14 cellular contexts compared by ENCODE assay signal in the genomic region with DNA sequence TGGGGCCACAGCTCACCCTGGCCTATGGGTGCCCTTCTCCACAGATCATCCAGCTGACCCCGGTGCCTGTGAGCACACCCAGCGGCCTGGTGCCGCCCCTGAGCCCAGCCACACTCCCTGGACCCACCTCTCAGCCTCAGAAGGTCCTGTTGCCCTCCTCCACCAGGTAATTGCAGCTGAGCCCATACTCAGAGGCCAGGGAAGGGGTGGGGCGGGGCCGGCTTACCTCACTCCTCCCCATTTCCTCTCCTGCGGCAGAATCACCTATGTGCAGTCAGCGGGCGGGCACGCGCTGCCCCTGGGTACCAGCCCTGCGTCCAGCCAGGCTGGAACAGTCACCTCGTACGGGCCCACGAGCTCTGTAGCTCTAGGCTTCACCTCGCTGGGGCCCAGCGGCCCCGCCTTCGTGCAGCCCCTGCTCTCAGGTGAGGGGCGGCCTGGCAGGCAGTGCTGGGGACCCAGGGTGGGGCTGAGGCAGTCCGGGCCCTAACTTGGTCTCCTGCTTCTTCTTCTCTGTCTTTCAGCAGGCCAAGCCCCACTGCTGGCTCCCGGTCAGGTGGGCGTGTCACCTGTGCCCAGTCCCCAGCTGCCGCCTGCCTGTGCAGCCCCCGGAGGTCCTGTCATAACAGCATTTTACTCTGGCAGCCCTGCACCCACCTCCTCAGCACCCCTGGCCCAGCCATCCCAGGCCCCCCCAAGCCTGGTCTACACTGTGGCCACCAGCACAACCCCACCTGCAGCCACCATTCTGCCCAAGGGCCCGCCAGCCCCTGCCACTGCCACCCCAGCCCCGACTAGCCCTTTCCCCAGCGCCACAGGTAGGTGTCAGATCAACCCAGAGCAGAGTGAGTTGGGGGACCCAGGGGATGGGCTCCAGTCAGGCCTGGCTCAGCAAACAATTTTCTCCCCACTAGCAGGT. TPM values are rescaled to one million over a fixed set of nuclear protein-coding genes. Genes with fewer than 3 reads are reported as not detected.
DNase-seq lines count a peak whose midpoint lies in the region; ATAC-seq and TF ChIP-seq lines count a peak whose summit lies in the region.
"Had no signal": no experiment of that assay in that cellular context is flagged by ENCODE, and none has a peak within 500 bp of the region (broad histone marks: within the 10 kb centered on the region; RNA-seq: fewer than 3 reads in every experiment).

No MANE protein-coding gene starts in this region.

- H3K27ac ChIP-seq in colonic mucosa = no peak overlapping the region
- H3K27ac ChIP-seq: brain microvascular endothelial cell, upper lobe of left lung had no signal

- H3K4me3 Mint-ChIP-seq in activated CD8-positive, alpha-beta T cell treated with anti-CD3 and anti-CD28 coated beads for 36 hours = no peak overlapping the region
- no peak overlapping the region for H3K4me3 Mint-ChIP-seq in activated CD8-positive, alpha-beta T cell treated with anti-CD3 and anti-CD28 coated beads, Interleukin-2, amount 10 ng/mL, durations not matched to agents 7 days and 5 days
- H3K4me3 Mint-ChIP-seq in osteocyte (ENCODE audit: unreplicated experiment) (no peak overlapping the region), HFFc6 (no peak overlapping the region)
- H3K4me3 Mint-ChIP-seq: CD4-positive, CD25-positive, alpha-beta regulatory T cell had no signal

- POLR2A ChIA-PET in activated CD8-positive, alpha-beta T cell treated with anti-CD3 and anti-CD28 coated beads for 36 hours (lab: Charles Lee) = interaction anchor here (1.9 kb wide), 1 partner anchor 181 kb away, joined by 4 read pairs; no protein-coding TSS in a partner anchor
- POLR2A ChIA-PET in activated CD8-positive, alpha-beta T cell treated with anti-CD3 and anti-CD28 coated beads, Interleukin-2, amount 10 ng/mL, durations not matched to agents 7 days and 5 days (lab: Charles Lee) = no interaction called here

- H3K36me3 ChIP-seq in colonic mucosa = peaks cover 14% of the 10 kb centered on the region

- DNase-seq in activated CD8-positive, alpha-beta T cell treated with anti-CD3 and anti-CD28 coated beads for 36 hours = no peak
- no peak for DNase-seq in activated CD8-positive, alpha-beta T cell treated with anti-CD3 and anti-CD28 coated beads, Interleukin-2, amount 10 ng/mL, durations not matched to agents 7 days and 5 days
- peak; percentile 66 for DNase-seq in colonic mucosa
- peak; percentile 84 for DNase-seq in osteocyte (ENCODE audit: extremely low spot score, unreplicated experiment)
- no peak for DNase-seq in HFFc6
- DNase-seq: brain microvascular endothelial cell; CD4-positive, CD25-positive, alpha-beta regulatory T cell; DND-41; hippocampal formation; NCI-H69; PC-3; small intestine had no signal

- H3K4me1 ChIP-seq in colonic mucosa = no peaks in the 10 kb centered on the region
- H3K4me1 ChIP-seq: upper lobe of left lung had no signal

- no peaks in the 10 kb centered on the region for H3K27me3 Mint-ChIP-seq in activated CD8-positive, alpha-beta T cell treated with anti-CD3 and anti-CD28 coated beads for 36 hours
- no peaks in the 10 kb centered on the region for H3K27me3 Mint-ChIP-seq in activated CD8-positive, alpha-beta T cell treated with anti-CD3 and anti-CD28 coated beads, Interleukin-2, amount 10 ng/mL, durations not matched to agents 7 days and 5 days (ENCODE audit: low read depth)
- H3K27me3 Mint-ChIP-seq in osteocyte (ENCODE audit: unreplicated experiment) (no peaks in the 10 kb centered on the region), HFFc6 (ENCODE audit: insufficient read depth) (peaks cover 2% of the 10 kb centered on the region)
- H3K27me3 Mint-ChIP-seq: CD4-positive, CD25-positive, alpha-beta regulatory T cell had no signal

- H3K9me3 ChIP-seq in colonic mucosa = no peaks in the 10 kb centered on the region
- H3K9me3 ChIP-seq: upper lobe of left lung had no signal

- no peaks in the 10 kb centered on the region for H3K9me3 Mint-ChIP-seq in activated CD8-positive, alpha-beta T cell treated with anti-CD3 and anti-CD28 coated beads for 36 hours
- H3K9me3 Mint-ChIP-seq in activated CD8-positive, alpha-beta T cell treated with anti-CD3 and anti-CD28 coated beads, Interleukin-2, amount 10 ng/mL, durations not matched to agents 7 days and 5 days (ENCODE audit: insufficient read depth) = no peaks in the 10 kb centered on the region
- H3K9me3 Mint-ChIP-seq in osteocyte (ENCODE audit: unreplicated experiment) (no peaks in the 10 kb centered on the region), HFFc6 (no peaks in the 10 kb centered on the region)
- H3K9me3 Mint-ChIP-seq: CD4-positive, CD25-positive, alpha-beta regulatory T cell had no signal

- H3K4me3 ChIP-seq in colonic mucosa = no peak overlapping the region
- H3K4me3 ChIP-seq: upper lobe of left lung had no signal

- CTCF ChIA-PET in activated CD8-positive, alpha-beta T cell treated with anti-CD3 and anti-CD28 coated beads for 36 hours (lab: Charles Lee) = interaction anchor here (1.0 to 1.2 kb wide), 2 partner anchors 24 to 40 kb away, joined by 3 read pairs; no protein-coding TSS in a partner anchor
- CTCF ChIA-PET in activated CD8-positive, alpha-beta T cell treated with anti-CD3 and anti-CD28 coated beads, Interleukin-2, amount 10 ng/mL, durations not matched to agents 7 days and 5 days (lab: Charles Lee) = interaction anchor here (2.5 kb wide), 1 partner anchor 184 kb away, joined by 7 read pairs; no protein-coding TSS in a partner anchor

- no peak for TF ChIP-seq CTCF in activated CD8-positive, alpha-beta T cell treated with anti-CD3 and anti-CD28 coated beads for 36 hours (IDR thresholded peaks at IDR 0.05)
- no peak for TF ChIP-seq CTCF in colonic mucosa (IDR thresholded peaks at IDR 0.05)
- TF ChIP-seq CTCF in osteocyte (IDR thresholded peaks at IDR 0.05) = no peak
- TF ChIP-seq CTCF in HFFc6 (IDR thresholded peaks at IDR 0.05) = no peak

- no peak for ATAC-seq in activated CD8-positive, alpha-beta T cell treated with anti-CD3 and anti-CD28 coated beads for 36 hours
- no peak for ATAC-seq in activated CD8-positive, alpha-beta T cell treated with anti-CD3 and anti-CD28 coated beads, Interleukin-2, amount 10 ng/mL, durations not matched to agents 7 days and 5 days
- no peak for ATAC-seq in GM21447 (IDR thresholded peaks at IDR 0.05; ENCODE audit: unreplicated experiment)
- ATAC-seq: PC-3 had no signal

- peak overlapping the region; percentile 55 for H3K27ac Mint-ChIP-seq in activated CD8-positive, alpha-beta T cell treated with anti-CD3 and anti-CD28 coated beads for 36 hours
- no peak overlapping the region for H3K27ac Mint-ChIP-seq in activated CD8-positive, alpha-beta T cell treated with anti-CD3 and anti-CD28 coated beads, Interleukin-2, amount 10 ng/mL, durations not matched to agents 7 days and 5 days
- H3K27ac Mint-ChIP-seq in osteocyte (ENCODE audit: unreplicated experiment) (no peak overlapping the region), HFFc6 (no peak overlapping the region)

- no peaks in the 10 kb centered on the region for H3K27me3 ChIP-seq in colonic mucosa
- H3K27me3 ChIP-seq: brain microvascular endothelial cell, upper lobe of left lung had no signal

- H3K4me1 Mint-ChIP-seq in activated CD8-positive, alpha-beta T cell treated with anti-CD3 and anti-CD28 coated beads for 36 hours (ENCODE audit: low read depth) = peaks cover 6% of the 10 kb centered on the region
- H3K4me1 Mint-ChIP-seq in activated CD8-positive, alpha-beta T cell treated with anti-CD3 and anti-CD28 coated beads, Interleukin-2, amount 10 ng/mL, durations not matched to agents 7 days and 5 days (ENCODE audit: low read depth) = peaks cover 8% of the 10 kb centered on the region
- peaks cover 1% of the 10 kb centered on the region for H3K4me1 Mint-ChIP-seq in osteocyte (ENCODE audit: unreplicated experiment)
- no peaks in the 10 kb centered on the region for H3K4me1 Mint-ChIP-seq in HFFc6 (ENCODE audit: low read depth)

- peaks cover 24% of the 10 kb centered on the region for H3K36me3 Mint-ChIP-seq in activated CD8-positive, alpha-beta T cell treated with anti-CD3 and anti-CD28 coated beads for 36 hours (ENCODE audit: low read depth)
- peaks cover 40% of the 10 kb centered on the region for H3K36me3 Mint-ChIP-seq in activated CD8-positive, alpha-beta T cell treated with anti-CD3 and anti-CD28 coated beads, Interleukin-2, amount 10 ng/mL, durations not matched to agents 7 days and 5 days (ENCODE audit: low read depth)
- H3K36me3 Mint-ChIP-seq in osteocyte (ENCODE audit: unreplicated experiment) (peaks cover 29% of the 10 kb centered on the region), HFFc6 (ENCODE audit: low read depth) (peaks cover 10% of the 10 kb centered on the region; the same call in 1 of the 2 replicates)

- H3K9ac ChIP-seq in colonic mucosa (ENCODE audit: low read depth in 2 of 2, low read length in 2 of 2) = peak overlapping the region; percentile 15 to 16

- intact Hi-C loops in activated CD8-positive, alpha-beta T cell treated with anti-CD3 and anti-CD28 coated beads for 36 hours (cut with micrococcal nuclease) = no loop called here
- intact Hi-C loops in colonic mucosa (cut with DNase I) = no loop called here

RNA-seq across cellular contexts. Expression of gene PRR19, which starts 9.6 kb away (rescaled TPM):
- under 1 TPM; 0.38 to 0.49 TPM for total RNA-seq in activated CD8-positive, alpha-beta T cell treated with anti-CD3 and anti-CD28 coated beads for 36 hours
- total RNA-seq in activated CD8-positive, alpha-beta T cell treated with anti-CD3 and anti-CD28 coated beads, Interleukin-2, amount 10 ng/mL, durations not matched to agents 7 days and 5 days = under 1 TPM; 0.44 to 0.55 TPM
- total RNA-seq in colonic mucosa (1 to 10 TPM in 1 of 2 donors, under 1 TPM in 1; 0.32 to 1.0 TPM), osteocyte (2.0 and 2.2 TPM in 2 replicates)
- 1 to 10 TPM in 1 of 6 experiments, under 1 TPM in 5; 0.67 to 2.0 (median 0.86) TPM for total RNA-seq in HFFc6 (2021; fragmentation: NEBNext Ultra II Directional; extraction: Animal tissue kit (Norgen Biotek cat#: 25700))
- total RNA-seq: CD4-positive, CD25-positive, alpha-beta regulatory T cell; PC-3 had no signal

RNA-seq across cellular contexts. Expression of gene PAFAH1B3, which starts 10.1 kb away (rescaled TPM):
- total RNA-seq in activated CD8-positive, alpha-beta T cell treated with anti-CD3 and anti-CD28 coated beads for 36 hours = 10 to 100 TPM; 39.1 to 42.4 TPM
- 10 to 100 TPM; 48.2 to 52.7 TPM for total RNA-seq in activated CD8-positive, alpha-beta T cell treated with anti-CD3 and anti-CD28 coated beads, Interleukin-2, amount 10 ng/mL, durations not matched to agents 7 days and 5 days
- total RNA-seq in colonic mucosa (10 to 100 TPM; 42.5 to 53.0 TPM), osteocyte (44.4 and 47.2 TPM in 2 replicates)
- 10 to 100 TPM; 32.3 to 43.5 (median 40.7) TPM for total RNA-seq in HFFc6 (2021; fragmentation: NEBNext Ultra II Directional; extraction: Animal tissue kit (Norgen Biotek cat#: 25700))
- total RNA-seq: PC-3 had no signal

RNA-seq across cellular contexts. Expression of gene TMEM145, which starts 20.8 kb away (rescaled TPM):
- total RNA-seq in activated CD8-positive, alpha-beta T cell treated with anti-CD3 and anti-CD28 coated beads for 36 hours = 1 to 10 TPM; 3.0 to 3.2 TPM
- under 1 TPM in 1 of 2 experiments, not detected in 1; 0.37 TPM for total RNA-seq in activated CD8-positive, alpha-beta T cell treated with anti-CD3 and anti-CD28 coated beads, Interleukin-2, amount 10 ng/mL, durations not matched to agents 7 days and 5 days
- under 1 TPM; 0.24 to 0.94 TPM for total RNA-seq in colonic mucosa
- total RNA-seq in osteocyte = 0.21 and 0.78 TPM in 2 replicates
- under 1 TPM; 0.12 to 0.47 (median 0.34) TPM for total RNA-seq in HFFc6 (2021; fragmentation: NEBNext Ultra II Directional; extraction: Animal tissue kit (Norgen Biotek cat#: 25700))
- total RNA-seq: CD4-positive, CD25-positive, alpha-beta regulatory T cell had no signal

RNA-seq across cellular contexts. Expression of gene CIC, which starts 23.2 kb away (rescaled TPM):
- 10 to 100 TPM; 60.7 to 65.6 TPM for total RNA-seq in activated CD8-positive, alpha-beta T cell treated with anti-CD3 and anti-CD28 coated beads for 36 hours
- 10 to 100 TPM; 73.1 to 83.8 TPM for total RNA-seq in activated CD8-positive, alpha-beta T cell treated with anti-CD3 and anti-CD28 coated beads, Interleukin-2, amount 10 ng/mL, durations not matched to agents 7 days and 5 days
- total RNA-seq in colonic mucosa (10 to 100 TPM; 47.8 to 54.6 TPM), osteocyte (115 and 122 TPM in 2 replicates)
- 10 to 100 TPM; 67.6 to 75.4 (median 73.7) TPM for total RNA-seq in HFFc6 (2021; fragmentation: NEBNext Ultra II Directional; extraction: Animal tissue kit (Norgen Biotek cat#: 25700))

RNA-seq across cellular contexts. Expression of gene MEGF8, which starts 33.1 kb away (rescaled TPM):
- 1 to 10 TPM; 7.0 to 8.0 TPM for total RNA-seq in activated CD8-positive, alpha-beta T cell treated with anti-CD3 and anti-CD28 coated beads for 36 hours
- 1 to 10 TPM; 5.0 to 5.9 TPM for total RNA-seq in activated CD8-positive, alpha-beta T cell treated with anti-CD3 and anti-CD28 coated beads, Interleukin-2, amount 10 ng/mL, durations not matched to agents 7 days and 5 days
- 10 to 100 TPM; 13.4 to 16.5 TPM for total RNA-seq in colonic mucosa
- total RNA-seq in osteocyte = 75.7 and 80.9 TPM in 2 replicates
- 10 to 100 TPM; 17.7 to 23.6 (median 18.8) TPM for total RNA-seq in HFFc6 (2021; fragmentation: NEBNext Ultra II Directional; extraction: Animal tissue kit (Norgen Biotek cat#: 25700))

Comparison
In these comparisons a context has a peak if more than half of its experiments do, and no peak if none do; other contexts are left out.
1. DNase-seq: peak in colonic mucosa (single experiment) and osteocyte (single experiment); none in activated CD8-positive, alpha-beta T cell treated with anti-CD3 and anti-CD28 coated beads for 36 hours (single experiment), activated CD8-positive, alpha-beta T cell treated with anti-CD3 and anti-CD28 coated beads, Interleukin-2, amount 10 ng/mL, durations not matched to agents 7 days and 5 days (single experiment) and HFFc6 (single experiment).